ENCODE assay signal across 15 cellular contexts in genomic region chr2:238502088-238502810, GRCh38.
DNase-seq lines count a peak whose midpoint lies in the region; ATAC-seq and TF ChIP-seq lines count a peak whose summit lies in the region.
"Had no signal": no experiment of that assay in that cellular context is flagged by ENCODE, and none has a peak within 500 bp of the region (broad histone marks: within the 10 kb centered on the region; RNA-seq: fewer than 3 reads in every experiment).

No MANE protein-coding gene starts in this region.

- no peaks in the 10 kb centered on the region for H3K27me3 ChIP-seq in tibial nerve
- no peaks in the 10 kb centered on the region for H3K27me3 ChIP-seq in body of pancreas
- no peaks in the 10 kb centered on the region for H3K27me3 ChIP-seq in Caco-2 (replicated peaks; ENCODE audit: control insufficient read depth, insufficient read depth, low read length)

- H3K36me3 Mint-ChIP-seq in T-helper 17 cell (ENCODE audit: low read depth) (no peaks in the 10 kb centered on the region), nephron progenitor cell (ENCODE audit: low read depth) (peaks cover 7% of the 10 kb centered on the region), type B pancreatic cell (no peaks in the 10 kb centered on the region), Caco-2 (ENCODE audit: insufficient read depth, unreplicated experiment) (no peaks in the 10 kb centered on the region)

- H3K36me3 ChIP-seq in tibial nerve (no peaks in the 10 kb centered on the region), body of pancreas (replicated peaks in 1 of 2; ENCODE audit: insufficient read depth in 1 of 2, low read depth in 2 of 2) (no peaks in the 10 kb centered on the region), Caco-2 (ENCODE audit: control insufficient read depth, insufficient read depth, low read length) (no peaks in the 10 kb centered on the region)

- H3K27me3 Mint-ChIP-seq in T-helper 17 cell (peaks cover 10% of the 10 kb centered on the region), nephron progenitor cell (ENCODE audit: low read depth, poor library complexity) (peaks cover 5% of the 10 kb centered on the region), type B pancreatic cell (no peaks in the 10 kb centered on the region), Caco-2 (ENCODE audit: insufficient read depth, unreplicated experiment) (no peaks in the 10 kb centered on the region)

- no peak for TF ChIP-seq POLR2A in tibial nerve (IDR thresholded peaks at IDR 0.05)
- TF ChIP-seq POLR2A in body of pancreas (IDR thresholded peaks at IDR 0.05): no peak

- CTCF ChIA-PET in Caco-2 (lab: Charles Lee): no interaction called here

- H3K4me1 Mint-ChIP-seq in T-helper 17 cell (peaks cover 4% of the 10 kb centered on the region), nephron progenitor cell (peaks cover 64% of the 10 kb centered on the region), type B pancreatic cell (ENCODE audit: unreplicated experiment) (peaks cover 8% of the 10 kb centered on the region), Caco-2 (ENCODE audit: low read depth, unreplicated experiment) (no peaks in the 10 kb centered on the region)

- no peak for TF ChIP-seq CTCF in nephron progenitor cell (IDR thresholded peaks at IDR 0.05)
- no peak for TF ChIP-seq CTCF in type B pancreatic cell (conservative IDR thresholded peaks at IDR 0.05)
- no peak for TF ChIP-seq CTCF in tibial nerve (IDR thresholded peaks at IDR 0.05)
- TF ChIP-seq CTCF in body of pancreas (IDR thresholded peaks at IDR 0.05): no peak
- TF ChIP-seq CTCF in Caco-2 (IDR thresholded peaks at IDR 0.05; ENCODE audit: insufficient read depth in 1 of 2, low read depth in 1 of 2, low read length in 1 of 2, severe bottlenecking in 1 of 2, unreplicated experiment in 1 of 2): no peak

- H3K27ac ChIP-seq in tibial nerve (no peak overlapping the region), body of pancreas (no peak overlapping the region)
- H3K27ac ChIP-seq: HL-60, PC-9 had no signal

- H3K4me3 ChIP-seq in tibial nerve (no peak overlapping the region), body of pancreas (no peak overlapping the region), Caco-2 (ENCODE audit: low read depth, low read length) (no peak overlapping the region)
- H3K4me3 ChIP-seq: PC-9 had no signal

- H3K27ac Mint-ChIP-seq in T-helper 17 cell (peak overlapping the region; percentile 74), nephron progenitor cell (no peak overlapping the region), type B pancreatic cell (peak overlapping the region; percentile 6), Caco-2 (ENCODE audit: unreplicated experiment) (no peak overlapping the region)

- BruUV-seq in Caco-2 (replicated peaks; lab: Mats Ljungman, UMichigan): no TSS peak

- DNase-seq in T-helper 17 cell (no peak), ecto neural progenitor cell (ENCODE audit: low spot score) (peak; percentile 30), nephron progenitor cell (no peak), type B pancreatic cell (ENCODE audit: extremely low spot score, unreplicated experiment) (peak; percentile 25), tibial nerve (ENCODE audit: low spot score in 2 of 2) (no peak), body of pancreas (no peak), Caco-2 (no peak)
- DNase-seq: COR-L47, DMS153, H7, NCI-H1436, NCI-H2029 treated with DMSO at 0.1 percent for 48 hours, NCI-H510A, PC-9 had no signal

- peaks cover 0 to 16% (median 3%) of the 10 kb centered on the region in 4 donors for H3K4me1 ChIP-seq in tibial nerve
- H3K4me1 ChIP-seq in body of pancreas: no peaks in the 10 kb centered on the region
- H3K4me1 ChIP-seq in Caco-2: no peaks in the 10 kb centered on the region

- WGBS in tibial nerve, 2 donors: 90 to 91% methylated on average over 13 of the region's 13 CpGs
- 90 to 94% methylated on average over 13 of the region's 13 CpGs for WGBS in body of pancreas, 2 donors

- TF ChIP-seq EP300 in tibial nerve (IDR thresholded peaks at IDR 0.05): no peak

- H3K4me3 Mint-ChIP-seq in T-helper 17 cell (no peak overlapping the region), nephron progenitor cell (peak overlapping the region; percentile 6), type B pancreatic cell (no peak overlapping the region), Caco-2 (ENCODE audit: unreplicated experiment) (no peak overlapping the region)

- POLR2A ChIA-PET in Caco-2 (lab: Charles Lee): no interaction called here

- H3K9me3 Mint-ChIP-seq in nephron progenitor cell (peaks cover 10% of the 10 kb centered on the region), type B pancreatic cell (no peaks in the 10 kb centered on the region), Caco-2 (ENCODE audit: unreplicated experiment) (no peaks in the 10 kb centered on the region)

- ATAC-seq in T-helper 17 cell: no peak
- no peak for ATAC-seq in body of pancreas

- H3K9me3 ChIP-seq in T-helper 17 cell (ENCODE audit: control insufficient read depth, low read length, poor library complexity, severe bottlenecking) (no peaks in the 10 kb centered on the region), tibial nerve (no peaks in the 10 kb centered on the region), body of pancreas (no peaks in the 10 kb centered on the region), Caco-2 (no peaks in the 10 kb centered on the region)

- intact Hi-C loops in body of pancreas (cut with DNase I): no loop called here
- intact Hi-C loops in Caco-2 (cut with micrococcal nuclease; ENCODE audit: unreplicated experiment): no loop called here

Comparison
In these comparisons a context has a peak if more than half of its experiments do, and no peak if none do; other contexts are left out.
1. DNase-seq: peak in ecto neural progenitor cell (single experiment) and type B pancreatic cell (single experiment); none in T-helper 17 cell (0 of 3), nephron progenitor cell (single experiment), tibial nerve (0 of 2), body of pancreas (0 of 4) and Caco-2 (0 of 2).
2. H3K27ac Mint-ChIP-seq: peak in T-helper 17 cell (single experiment) and type B pancreatic cell (single experiment); none in nephron progenitor cell (single experiment) and Caco-2 (single experiment).